ENCODE assay signal across 1 cellular context in genomic region chr16:19110537-19111391, GRCh38.
TF ChIP-seq lines count a peak whose summit lies in the region.

No MANE protein-coding gene starts in this region.

TF ChIP-seq in HepG2, 621 proteins besides CTCF, POLR2A, EP300 and RAD21 (continued from another document and continues in another):
- TF ChIP-seq, protein P1, sequence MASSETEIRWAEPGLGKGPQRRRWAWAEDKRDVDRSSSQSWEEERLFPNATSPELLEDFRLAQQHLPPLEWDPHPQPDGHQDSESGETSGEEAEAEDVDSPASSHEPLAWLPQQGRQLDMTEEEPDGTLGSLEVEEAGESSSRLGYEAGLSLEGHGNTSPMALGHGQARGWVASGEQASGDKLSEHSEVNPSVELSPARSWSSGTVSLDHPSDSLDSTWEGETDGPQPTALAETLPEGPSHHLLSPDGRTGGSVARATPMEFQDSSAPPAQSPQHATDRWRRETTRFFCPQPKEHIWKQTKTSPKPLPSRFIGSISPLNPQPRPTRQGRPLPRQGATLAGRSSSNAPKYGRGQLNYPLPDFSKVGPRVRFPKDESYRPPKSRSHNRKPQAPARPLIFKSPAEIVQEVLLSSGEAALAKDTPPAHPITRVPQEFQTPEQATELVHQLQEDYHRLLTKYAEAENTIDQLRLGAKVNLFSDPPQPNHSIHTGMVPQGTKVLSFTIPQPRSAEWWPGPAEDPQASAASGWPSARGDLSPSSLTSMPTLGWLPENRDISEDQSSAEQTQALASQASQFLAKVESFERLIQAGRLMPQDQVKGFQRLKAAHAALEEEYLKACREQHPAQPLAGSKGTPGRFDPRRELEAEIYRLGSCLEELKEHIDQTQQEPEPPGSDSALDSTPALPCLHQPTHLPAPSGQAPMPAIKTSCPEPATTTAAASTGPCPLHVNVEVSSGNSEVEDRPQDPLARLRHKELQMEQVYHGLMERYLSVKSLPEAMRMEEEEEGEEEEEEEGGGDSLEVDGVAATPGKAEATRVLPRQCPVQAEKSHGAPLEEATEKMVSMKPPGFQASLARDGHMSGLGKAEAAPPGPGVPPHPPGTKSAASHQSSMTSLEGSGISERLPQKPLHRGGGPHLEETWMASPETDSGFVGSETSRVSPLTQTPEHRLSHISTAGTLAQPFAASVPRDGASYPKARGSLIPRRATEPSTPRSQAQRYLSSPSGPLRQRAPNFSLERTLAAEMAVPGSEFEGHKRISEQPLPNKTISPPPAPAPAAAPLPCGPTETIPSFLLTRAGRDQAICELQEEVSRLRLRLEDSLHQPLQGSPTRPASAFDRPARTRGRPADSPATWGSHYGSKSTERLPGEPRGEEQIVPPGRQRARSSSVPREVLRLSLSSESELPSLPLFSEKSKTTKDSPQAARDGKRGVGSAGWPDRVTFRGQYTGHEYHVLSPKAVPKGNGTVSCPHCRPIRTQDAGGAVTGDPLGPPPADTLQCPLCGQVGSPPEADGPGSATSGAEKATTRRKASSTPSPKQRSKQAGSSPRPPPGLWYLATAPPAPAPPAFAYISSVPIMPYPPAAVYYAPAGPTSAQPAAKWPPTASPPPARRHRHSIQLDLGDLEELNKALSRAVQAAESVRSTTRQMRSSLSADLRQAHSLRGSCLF (CRISPR knock-in tag; IDR thresholded peaks at IDR 0.05; ENCODE audit: borderline replicate concordance), result no peak
- TF ChIP-seq MBNL3 (CRISPR knock-in tag; conservative IDR thresholded peaks at IDR 0.05) (no peak), ZNF775 (CRISPR knock-in tag; IDR thresholded peaks at IDR 0.05; ENCODE audit: borderline replicate concordance) (no peak), KLF11 (CRISPR knock-in tag; IDR thresholded peaks at IDR 0.05) (peak; percentile 32; the same call in 1 of the 2 replicates), KLF16 (CRISPR knock-in tag; IDR thresholded peaks at IDR 0.05) (0 out of 4 replicates have a peak, but pooled peaks of 1 of the 2 experiments have one; percentile 6), ZNF160 (CRISPR knock-in tag; IDR thresholded peaks at IDR 0.05) (no peak), ZNF124 (CRISPR knock-in tag; IDR thresholded peaks at IDR 0.05) (no peak), EZH2 (conservative IDR thresholded peaks at IDR 0.05; ENCODE audit: low read depth, low read length) (no peak), ZNF382 (CRISPR knock-in tag; IDR thresholded peaks at IDR 0.05; ENCODE audit: borderline replicate concordance) (no peak), ZNF660 (CRISPR knock-in tag; IDR thresholded peaks at IDR 0.05; ENCODE audit: borderline replicate concordance, low read depth) (no peak), NCOR1 (IDR thresholded peaks at IDR 0.05; ENCODE audit: borderline replicate concordance, low read length) (peak; percentile 39; the same call in 1 of the 2 replicates), ZNF543 (CRISPR knock-in tag; IDR thresholded peaks at IDR 0.05) (0 out of 2 replicates have a peak, but pooled peaks have one; percentile 23), THRA (CRISPR knock-in tag; IDR thresholded peaks at IDR 0.05; ENCODE audit: borderline replicate concordance) (0 out of 2 replicates have a peak, but pooled peaks have one; percentile 11), MTA3 (CRISPR knock-in tag; IDR thresholded peaks at IDR 0.05) (no peak), ZNF33A (CRISPR knock-in tag; IDR thresholded peaks at IDR 0.05; ENCODE audit: borderline replicate concordance) (no peak), ONECUT2 (CRISPR knock-in tag; IDR thresholded peaks at IDR 0.05) (no peak), IKZF1 (IDR thresholded peaks at IDR 0.05) (no peak), ZNF891 (CRISPR knock-in tag; IDR thresholded peaks at IDR 0.05) (no peak), ZNF329 (CRISPR knock-in tag; IDR thresholded peaks at IDR 0.05; ENCODE audit: low read depth) (no peak), THYN1 (CRISPR knock-in tag; IDR thresholded peaks at IDR 0.05; ENCODE audit: borderline replicate concordance, low read depth) (no peak), ZNF724P (CRISPR knock-in tag; IDR thresholded peaks at IDR 0.05; ENCODE audit: borderline replicate concordance) (no peak), THAP11 (CRISPR knock-in tag; IDR thresholded peaks at IDR 0.05) (peak; percentile 36; the same call in 1 of the 2 replicates), ZNF574 (CRISPR knock-in tag; IDR thresholded peaks at IDR 0.05) (no peak), ZNF569 (CRISPR knock-in tag; IDR thresholded peaks at IDR 0.05; ENCODE audit: borderline replicate concordance) (no peak), PHB2 (IDR thresholded peaks at IDR 0.05; ENCODE audit: partially characterized antibody) (no peak), ZFP36L1 (CRISPR knock-in tag; IDR thresholded peaks at IDR 0.05) (0 out of 2 replicates have a peak, but pooled peaks have one; percentile 55), HOXA7 (CRISPR knock-in tag; IDR thresholded peaks at IDR 0.05) (no peak), RXRB (CRISPR knock-in tag; IDR thresholded peaks at IDR 0.05; ENCODE audit: borderline replicate concordance) (peak; percentile 40; the same call in 1 of the 2 replicates), ZZZ3 (CRISPR knock-in tag; IDR thresholded peaks at IDR 0.05; ENCODE audit: borderline replicate concordance) (no peak), ZNF232 (CRISPR knock-in tag; IDR thresholded peaks at IDR 0.05; ENCODE audit: borderline replicate concordance) (0 out of 2 replicates have a peak, but pooled peaks have one; percentile 14), ZNF335 (CRISPR knock-in tag; IDR thresholded peaks at IDR 0.05) (no peak; the same call in 1 of the 2 replicates), ZNF354B (CRISPR knock-in tag; IDR thresholded peaks at IDR 0.05) (no peak), HCFC1 (IDR thresholded peaks at IDR 0.05; ENCODE audit: low read depth, low read length) (no peak), ZSCAN29 (CRISPR knock-in tag; conservative IDR thresholded peaks at IDR 0.05) (peak; percentile 50; the same call in 1 of the 2 replicates), ZNF44 (CRISPR knock-in tag; IDR thresholded peaks at IDR 0.05) (0 out of 2 replicates have a peak, but pooled peaks have one; percentile 66), ZNF530 (CRISPR knock-in tag; IDR thresholded peaks at IDR 0.05; ENCODE audit: low read depth) (no peak), RAD51 (IDR thresholded peaks at IDR 0.05; ENCODE audit: borderline replicate concordance) (no peak), ZBTB1 (CRISPR knock-in tag; IDR thresholded peaks at IDR 0.05; ENCODE audit: borderline replicate concordance) (no peak)
- TF ChIP-seq, protein P2, sequence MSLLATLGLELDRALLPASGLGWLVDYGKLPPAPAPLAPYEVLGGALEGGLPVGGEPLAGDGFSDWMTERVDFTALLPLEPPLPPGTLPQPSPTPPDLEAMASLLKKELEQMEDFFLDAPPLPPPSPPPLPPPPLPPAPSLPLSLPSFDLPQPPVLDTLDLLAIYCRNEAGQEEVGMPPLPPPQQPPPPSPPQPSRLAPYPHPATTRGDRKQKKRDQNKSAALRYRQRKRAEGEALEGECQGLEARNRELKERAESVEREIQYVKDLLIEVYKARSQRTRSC (CRISPR knock-in tag; IDR thresholded peaks at IDR 0.05; ENCODE audit: low read depth), result no peak
- TF ChIP-seq, protein P3, sequence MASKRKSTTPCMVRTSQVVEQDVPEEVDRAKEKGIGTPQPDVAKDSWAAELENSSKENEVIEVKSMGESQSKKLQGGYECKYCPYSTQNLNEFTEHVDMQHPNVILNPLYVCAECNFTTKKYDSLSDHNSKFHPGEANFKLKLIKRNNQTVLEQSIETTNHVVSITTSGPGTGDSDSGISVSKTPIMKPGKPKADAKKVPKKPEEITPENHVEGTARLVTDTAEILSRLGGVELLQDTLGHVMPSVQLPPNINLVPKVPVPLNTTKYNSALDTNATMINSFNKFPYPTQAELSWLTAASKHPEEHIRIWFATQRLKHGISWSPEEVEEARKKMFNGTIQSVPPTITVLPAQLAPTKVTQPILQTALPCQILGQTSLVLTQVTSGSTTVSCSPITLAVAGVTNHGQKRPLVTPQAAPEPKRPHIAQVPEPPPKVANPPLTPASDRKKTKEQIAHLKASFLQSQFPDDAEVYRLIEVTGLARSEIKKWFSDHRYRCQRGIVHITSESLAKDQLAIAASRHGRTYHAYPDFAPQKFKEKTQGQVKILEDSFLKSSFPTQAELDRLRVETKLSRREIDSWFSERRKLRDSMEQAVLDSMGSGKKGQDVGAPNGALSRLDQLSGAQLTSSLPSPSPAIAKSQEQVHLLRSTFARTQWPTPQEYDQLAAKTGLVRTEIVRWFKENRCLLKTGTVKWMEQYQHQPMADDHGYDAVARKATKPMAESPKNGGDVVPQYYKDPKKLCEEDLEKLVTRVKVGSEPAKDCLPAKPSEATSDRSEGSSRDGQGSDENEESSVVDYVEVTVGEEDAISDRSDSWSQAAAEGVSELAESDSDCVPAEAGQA (IDR thresholded peaks at IDR 0.05; ENCODE audit: low read depth), result no peak
- TF ChIP-seq, protein P3 (CRISPR knock-in tag; IDR thresholded peaks at IDR 0.05; ENCODE audit: borderline replicate concordance), result no peak; the same call in 1 of the 2 replicates
- TF ChIP-seq, protein P4, sequence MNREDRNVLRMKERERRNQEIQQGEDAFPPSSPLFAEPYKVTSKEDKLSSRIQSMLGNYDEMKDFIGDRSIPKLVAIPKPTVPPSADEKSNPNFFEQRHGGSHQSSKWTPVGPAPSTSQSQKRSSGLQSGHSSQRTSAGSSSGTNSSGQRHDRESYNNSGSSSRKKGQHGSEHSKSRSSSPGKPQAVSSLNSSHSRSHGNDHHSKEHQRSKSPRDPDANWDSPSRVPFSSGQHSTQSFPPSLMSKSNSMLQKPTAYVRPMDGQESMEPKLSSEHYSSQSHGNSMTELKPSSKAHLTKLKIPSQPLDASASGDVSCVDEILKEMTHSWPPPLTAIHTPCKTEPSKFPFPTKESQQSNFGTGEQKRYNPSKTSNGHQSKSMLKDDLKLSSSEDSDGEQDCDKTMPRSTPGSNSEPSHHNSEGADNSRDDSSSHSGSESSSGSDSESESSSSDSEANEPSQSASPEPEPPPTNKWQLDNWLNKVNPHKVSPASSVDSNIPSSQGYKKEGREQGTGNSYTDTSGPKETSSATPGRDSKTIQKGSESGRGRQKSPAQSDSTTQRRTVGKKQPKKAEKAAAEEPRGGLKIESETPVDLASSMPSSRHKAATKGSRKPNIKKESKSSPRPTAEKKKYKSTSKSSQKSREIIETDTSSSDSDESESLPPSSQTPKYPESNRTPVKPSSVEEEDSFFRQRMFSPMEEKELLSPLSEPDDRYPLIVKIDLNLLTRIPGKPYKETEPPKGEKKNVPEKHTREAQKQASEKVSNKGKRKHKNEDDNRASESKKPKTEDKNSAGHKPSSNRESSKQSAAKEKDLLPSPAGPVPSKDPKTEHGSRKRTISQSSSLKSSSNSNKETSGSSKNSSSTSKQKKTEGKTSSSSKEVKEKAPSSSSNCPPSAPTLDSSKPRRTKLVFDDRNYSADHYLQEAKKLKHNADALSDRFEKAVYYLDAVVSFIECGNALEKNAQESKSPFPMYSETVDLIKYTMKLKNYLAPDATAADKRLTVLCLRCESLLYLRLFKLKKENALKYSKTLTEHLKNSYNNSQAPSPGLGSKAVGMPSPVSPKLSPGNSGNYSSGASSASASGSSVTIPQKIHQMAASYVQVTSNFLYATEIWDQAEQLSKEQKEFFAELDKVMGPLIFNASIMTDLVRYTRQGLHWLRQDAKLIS (CRISPR knock-in tag; IDR thresholded peaks at IDR 0.05), result no peak
